In genomic region chr10:79150444-79150754, GRCh38 we compare ENCODE assay signal across 8 cellular contexts.
A peak's percentile ranks its signal among the peaks of the same experiment; 100 is the strongest.
DNase-seq lines count a peak whose midpoint lies in the region; ATAC-seq, FAIRE-seq and TF ChIP-seq lines count a peak whose summit lies in the region.

No MANE protein-coding gene starts in this region.

- CTCF ChIA-PET in SK-N-SH (lab: Yijun Ruan, JAX), result interaction anchor here (1.1 to 2.7 kb wide), 3 partner anchors 19 to 45 kb away, joined by 3 to 17 read pairs (median 3); no protein-coding TSS in a partner anchor

- intact Hi-C loops in gastrocnemius medialis (cut with DNase I; ENCODE audit: low total_unique reads), result loop anchor here (2.0 to 10.0 kb wide), 6 partner anchors 70 to 294 kb away; partner anchors contain the start of gene ZCCHC24

- POLR2A ChIA-PET in SK-N-SH (lab: Yijun Ruan, JAX), result no interaction called here

- no peak for TF ChIP-seq RAD21 in SK-N-SH (IDR thresholded peaks at IDR 0.05; ENCODE audit: low read length)

- no peak for FAIRE-seq in GM12891 (lab: Jason Lieb, UNC)

- no peaks in the 10 kb centered on the region for H4K20me1 ChIP-seq in SK-N-SH (ENCODE audit: insufficient read depth)

- no peak overlapping the region for H2AFZ ChIP-seq in SK-N-SH (ENCODE audit: low read depth)

- no peak for ATAC-seq in foreskin keratinocyte
- ATAC-seq in gastrocnemius medialis, result no peak

- H3K79me2 ChIP-seq in SK-N-SH (ENCODE audit: insufficient read depth), result peaks cover 70% of the 10 kb centered on the region

- H3K36me3 ChIP-seq in SK-N-SH (replicated peaks in 1 of 2; ENCODE audit: control insufficient read depth in 1 of 2, insufficient read depth in 2 of 2, low read length in 1 of 2) (peaks cover 0 to 4% of the 10 kb centered on the region in 2 experiments), gastrocnemius medialis (no peaks in the 10 kb centered on the region)

- H3K4me1 ChIP-seq in SK-N-SH (ENCODE audit: control insufficient read depth in 1 of 2, insufficient read depth in 2 of 2, low read depth in 1 of 2, low read length in 1 of 2), result peaks cover 56 to 97% of the 10 kb centered on the region in 2 experiments; a peak in 3 of 4 replicates
- H3K4me1 ChIP-seq in foreskin keratinocyte, result peaks cover 37% of the 10 kb centered on the region
- peaks cover 85 to 99% of the 10 kb centered on the region in 2 donors for H3K4me1 ChIP-seq in gastrocnemius medialis

- H3K9me2 ChIP-seq in SK-N-SH, result no peaks in the 10 kb centered on the region

- 50% methylated on average over 1 of the region's 1 CpG for WGBS in SK-N-SH (ENCODE audit: low lambda C conversion rate)

- TF ChIP-seq POLR2A in GM12891 (IDR thresholded peaks at IDR 0.05; ENCODE audit: low read depth, low read length), result no peak
- no peak for TF ChIP-seq POLR2A in gastrocnemius medialis (IDR thresholded peaks at IDR 0.05)

- H3K9me3 ChIP-seq in SK-N-SH (no peaks in the 10 kb centered on the region), gastrocnemius medialis (no peaks in the 10 kb centered on the region)

- TF ChIP-seq EP300 in SK-N-SH (IDR thresholded peaks at IDR 0.05; ENCODE audit: borderline replicate concordance in 1 of 2, low read depth in 1 of 2, low read length in 1 of 2), result no peak

- TF ChIP-seq CTCF in SK-N-SH (IDR thresholded peaks at IDR 0.05) (no peak), foreskin keratinocyte (conservative IDR thresholded peaks at IDR 0.05) (no peak), gastrocnemius medialis (IDR thresholded peaks at IDR 0.05 in 4 of 5, conservative IDR thresholded peaks at IDR 0.05 in 1 of 5) (no peak)

- H3K27me3 ChIP-seq in SK-N-SH (ENCODE audit: insufficient read depth) (no peaks in the 10 kb centered on the region), foreskin keratinocyte (no peaks in the 10 kb centered on the region), gastrocnemius medialis (no peaks in the 10 kb centered on the region)

- in situ Hi-C loops in gastrocnemius medialis (cut with MboI; ENCODE audit: low sequenced_read_pairs in 4 of 4), result loop anchor here in 1 of 4 donors (10.0 kb wide), 1 partner anchor 66 kb away; no protein-coding TSS in a partner anchor

- H3K9ac ChIP-seq in SK-N-SH, result peak overlapping the region; percentile 70; the same call in 1 of the 2 replicates

- H3K27ac ChIP-seq in SK-N-SH (ENCODE audit: low read depth in 2 of 2, low read length in 1 of 2) (peak overlapping the region; percentile 82 to 97), foreskin keratinocyte (peak overlapping the region; percentile 90), gastrocnemius medialis (peak overlapping the region; percentile 86 to 92 (median 88))

- H3K4me2 ChIP-seq in SK-N-SH, result peak overlapping the region; percentile 74; the same call in 1 of the 2 replicates

- H3K4me3 ChIP-seq in SK-N-SH (ENCODE audit: low read depth in 2 of 2, low read length in 1 of 2), result no peak overlapping the region
- no peak overlapping the region for H3K4me3 ChIP-seq in gastrocnemius medialis

- H3F3A ChIP-seq in SK-N-SH (replicated peaks; ENCODE audit: insufficient read depth), result peaks cover 35% of the 10 kb centered on the region

- DNase-seq in GM12891 (ENCODE audit: insufficient read length, low spot score) (peak; percentile 42), SK-N-SH (no peak), foreskin keratinocyte (no peak), gastrocnemius medialis (no peak), epidermal melanocyte (ENCODE audit: insufficient read length, low spot score) (no peak), germinal center (ENCODE audit: low spot score) (no peak), AG08396 (ENCODE audit: low spot score) (no peak), NCI-H774 (lab: John Stamatoyannopoulos, UW) (no peak)

TF ChIP-seq in GM12891, 5 proteins besides CTCF, POLR2A, EP300 and RAD21:
- TF ChIP-seq PAX5 (IDR thresholded peaks at IDR 0.05; ENCODE audit: insufficient read depth, low read length, severe bottlenecking) (no peak), POU2F2 (IDR thresholded peaks at IDR 0.05; ENCODE audit: low read depth, low read length) (no peak), POLR2AphosphoS5 (IDR thresholded peaks at IDR 0.05; ENCODE audit: low read depth, low read length) (no peak), SPI1 (IDR thresholded peaks at IDR 0.05; ENCODE audit: low read depth, low read length) (no peak), TAF1 (IDR thresholded peaks at IDR 0.05; ENCODE audit: low read depth, low read length) (no peak)

TF ChIP-seq in SK-N-SH, 30 proteins besides CTCF, POLR2A, EP300 and RAD21:
- no peak for TF ChIP-seq POLR2AphosphoS5 (IDR thresholded peaks at IDR 0.05; ENCODE audit: low read depth, low read length)
